In genomic region chr16:86869288-86870022, GRCh38 we compare ENCODE assay signal across 29 cellular contexts.
"Had no signal": no experiment of that assay in that cellular context is flagged by ENCODE, and none has a peak within 500 bp of the region (broad histone marks: within the 10 kb centered on the region; RNA-seq: fewer than 3 reads in every experiment).

No MANE protein-coding gene starts in this region.

- H3K36me3 ChIP-seq: ascending aorta, brain microvascular endothelial cell, heart left ventricle, pancreas, suprapubic skin, tibial nerve had no signal

- H3K4me1 ChIP-seq: foreskin keratinocyte, pancreas, tibial nerve had no signal

- H3K36me3 Mint-ChIP-seq: activated naive CD8-positive, alpha-beta T cell treated with anti-CD3 and anti-CD28 coated beads, Interleukin-2, amount 10 ng/mL, durations not matched to agents 7 days and 5 days; immature natural killer cell; memory B cell; naive thymus-derived CD4-positive, alpha-beta T cell had no signal

- H3K27ac ChIP-seq: ascending aorta, brain microvascular endothelial cell, foreskin keratinocyte, heart left ventricle, pancreas, suprapubic skin, tibial nerve, VCaP had no signal

- H3K27ac Mint-ChIP-seq: activated naive CD4-positive, alpha-beta T cell treated with anti-CD3 and anti-CD28 coated beads for 36 hours; activated naive CD8-positive, alpha-beta T cell treated with anti-CD3 and anti-CD28 coated beads, Interleukin-2, amount 10 ng/mL, durations not matched to agents 7 days and 5 days; endodermal cell; immature natural killer cell; memory B cell; naive thymus-derived CD4-positive, alpha-beta T cell had no signal

- H3K4me3 ChIP-seq: ascending aorta, heart left ventricle, pancreas, suprapubic skin, tibial nerve had no signal

- DNase-seq: activated CD4-positive, alpha-beta T cell treated with anti-CD3 and anti-CD28 coated beads for 48 hours; activated CD4-positive, alpha-beta T cell treated with anti-CD3 and anti-CD28 coated beads, Interleukin-2, amount 50 U/mL, for 48 hours; activated CD8-positive, alpha-beta memory T cell treated with anti-CD3 and anti-CD28 coated beads for 24 hours; activated effector memory CD4-positive, alpha-beta T cell treated with anti-CD3 and anti-CD28 coated beads, Interleukin-2, amount 50 U/mL, for 16 hours; activated naive CD4-positive, alpha-beta T cell treated with anti-CD3 and anti-CD28 coated beads for 36 hours; activated naive CD8-positive, alpha-beta T cell treated with anti-CD3 and anti-CD28 coated beads, Interleukin-2, amount 10 ng/mL, durations not matched to agents 7 days and 5 days; brain microvascular endothelial cell; central memory CD4-positive, alpha-beta T cell; endodermal cell; foreskin keratinocyte; heart left ventricle; hypothalamus; immature natural killer cell; kidney; left colon; midbrain; naive thymus-derived CD4-positive, alpha-beta T cell; nucleus accumbens; pancreas; right cardiac atrium; stimulated activated naive CD4-positive, alpha-beta T cell; T-helper 9 cell had no signal

- H3K27me3 Mint-ChIP-seq: activated naive CD8-positive, alpha-beta T cell treated with anti-CD3 and anti-CD28 coated beads, Interleukin-2, amount 10 ng/mL, durations not matched to agents 7 days and 5 days had no signal

- H3K27me3 ChIP-seq: ascending aorta, brain microvascular endothelial cell, foreskin keratinocyte, heart left ventricle, pancreas had no signal

- ATAC-seq: activated CD4-positive, CD25-positive, alpha-beta regulatory T cell treated with anti-CD3 and anti-CD28 coated beads, Interleukin-2, amount 50 U/mL, for 24 hours; esophagus mucosa; foreskin keratinocyte; heart left ventricle; left colon; naive thymus-derived CD4-positive, alpha-beta T cell; pancreas; right cardiac atrium had no signal

- H3K4me3 Mint-ChIP-seq: activated naive CD4-positive, alpha-beta T cell treated with anti-CD3 and anti-CD28 coated beads for 36 hours; activated naive CD8-positive, alpha-beta T cell treated with anti-CD3 and anti-CD28 coated beads, Interleukin-2, amount 10 ng/mL, durations not matched to agents 7 days and 5 days; endodermal cell; immature natural killer cell; memory B cell; naive thymus-derived CD4-positive, alpha-beta T cell had no signal

- H3K9me3 ChIP-seq: ascending aorta, pancreas, suprapubic skin had no signal

- H3K9me3 Mint-ChIP-seq: immature natural killer cell had no signal

- H3K4me1 Mint-ChIP-seq: activated naive CD8-positive, alpha-beta T cell treated with anti-CD3 and anti-CD28 coated beads, Interleukin-2, amount 10 ng/mL, durations not matched to agents 7 days and 5 days; endodermal cell; immature natural killer cell; memory B cell; naive thymus-derived CD4-positive, alpha-beta T cell had no signal
